In the genomic region with DNA sequence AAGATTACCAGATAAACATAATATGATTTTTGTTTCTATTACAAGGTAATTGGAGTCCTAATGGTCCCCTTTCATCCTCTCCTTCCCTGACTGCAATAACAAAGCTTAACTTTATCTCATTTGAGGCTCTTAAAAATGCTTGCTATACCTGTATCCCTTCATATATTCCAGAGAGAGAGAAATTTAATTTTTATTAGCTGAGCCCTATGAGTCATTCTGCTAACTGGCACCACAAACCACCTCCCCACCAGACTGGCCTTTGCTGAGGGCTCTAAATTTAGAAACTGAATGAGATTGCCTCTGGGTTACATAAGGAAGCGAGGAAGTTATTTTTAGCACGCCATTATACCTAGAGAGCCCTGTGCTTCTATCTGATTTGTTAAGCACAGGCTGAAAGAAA, we compare ENCODE assay signal across 8 cellular contexts. TPM values are rescaled to one million over a fixed set of nuclear protein-coding genes. Genes with fewer than 3 reads are reported as not detected.
DNase-seq lines count a peak whose midpoint lies in the region; ATAC-seq, FAIRE-seq and TF ChIP-seq lines count a peak whose summit lies in the region.

No MANE protein-coding gene starts in this region.

- no peak for TF ChIP-seq POLR2A in uterus (IDR thresholded peaks at IDR 0.05)

- peaks cover 28% of the 10 kb centered on the region for H3K4me1 ChIP-seq in cardiac muscle cell (ENCODE audit: low read depth)
- no peaks in the 10 kb centered on the region for H3K4me1 ChIP-seq in uterus

- no peaks in the 10 kb centered on the region for H3K36me3 ChIP-seq in cardiac muscle cell
- H3K36me3 ChIP-seq in uterus = no peaks in the 10 kb centered on the region

- intact Hi-C loops in uterus (cut with DNase I; ENCODE audit: low total_unique reads) = no loop called here

- DNase-seq in HT1080 (ENCODE audit: low read depth) (peak; percentile 65), RCC 7860 (ENCODE audit: low spot score) (no peak), cardiac muscle cell (ENCODE audit: low read depth in 1 of 2, low spot score in 1 of 2) (peak; percentile 40 to 91), uterus (peak; percentile 15 to 16), ecto neural progenitor cell (ENCODE audit: low spot score) (no peak)
- no peak for DNase-seq in activated CD4-positive, alpha-beta T cell treated with anti-CD3 and anti-CD28 coated beads for 1 hour

- FAIRE-seq in RCC 7860 (lab: Jason Lieb, UNC) = peak; percentile 83

- H3K27me3 ChIP-seq in cardiac muscle cell (no peaks in the 10 kb centered on the region), uterus (no peaks in the 10 kb centered on the region)

- ATAC-seq in GM18867 (IDR thresholded peaks at IDR 0.05; ENCODE audit: unreplicated experiment) (peak; percentile 77), HG02763 (IDR thresholded peaks at IDR 0.05; ENCODE audit: unreplicated experiment) (no peak)

- H3K4me3 ChIP-seq in cardiac muscle cell (no peak overlapping the region), uterus (no peak overlapping the region)

- H3K27ac ChIP-seq in cardiac muscle cell = peak overlapping the region; percentile 79
- peak overlapping the region in 1 of 2 donors; percentile 74 for H3K27ac ChIP-seq in uterus

- TF ChIP-seq CTCF in cardiac muscle cell (IDR thresholded peaks at IDR 0.05; ENCODE audit: low read depth, low read length) (no peak), uterus (IDR thresholded peaks at IDR 0.05) (no peak)

- H3K9me3 ChIP-seq in cardiac muscle cell (ENCODE audit: low read depth) = no peaks in the 10 kb centered on the region
- H3K9me3 ChIP-seq in uterus = no peaks in the 10 kb centered on the region

RNA-seq across cellular contexts. Expression of a gene that starts 27.4 kb away (rescaled TPM):
- total RNA-seq in HT1080 (2014; rRNA removed; shearing (Covaris generic)) = not detected in 2 replicates
- polyA plus RNA-seq in HT1080 (2015; cell fraction: cytosol; rRNA removed) = not detected in 2 replicates
- polyA plus RNA-seq in HT1080 (2015; cell fraction: nucleus; rRNA removed) = not detected in 2 replicates
- total RNA-seq in cardiac muscle cell (not detected in 2 replicates), uterus (under 1 TPM in 1 of 4 donors, not detected in 3; 0.49 TPM)
- polyA plus RNA-seq in cardiac muscle cell = not detected in 2 replicates

Comparison
In these comparisons a context has a peak if more than half of its experiments do, and no peak if none do; other contexts are left out.
1. DNase-seq: peak in HT1080 (single experiment), cardiac muscle cell (2 of 2) and uterus (2 of 2); none in RCC 7860 (single experiment), ecto neural progenitor cell (single experiment) and activated CD4-positive, alpha-beta T cell treated with anti-CD3 and anti-CD28 coated beads for 1 hour (single experiment).